In genomic region chr12:45089417-45089816, GRCh38 we compare ENCODE assay signal across 28 cellular contexts. TPM values are rescaled to one million over a fixed set of nuclear protein-coding genes. Genes with fewer than 3 reads are reported as not detected.
"Had no signal": no experiment of that assay in that cellular context is flagged by ENCODE, and none has a peak within 500 bp of the region (broad histone marks: within the 10 kb centered on the region; RNA-seq: fewer than 3 reads in every experiment).

No MANE protein-coding gene starts in this region.

- H3K9me3 ChIP-seq: prostate gland, right lobe of liver had no signal

- H3K4me1 Mint-ChIP-seq: activated naive CD8-positive, alpha-beta T cell treated with anti-CD3 and anti-CD28 coated beads, Interleukin-2, amount 10 ng/mL, durations not matched to agents 7 days and 5 days; immature natural killer cell; stimulated activated memory B cell treated with anti-CD40 and anti-IgM and Interleukin-4, amounts not matched to agents 10 μg/mL and 1 μg/mL and 100 μg/mL, for 72 hours; T-helper 17 cell had no signal

- H3K4me2 ChIP-seq: hepatocyte had no signal

- H3K27me3 ChIP-seq: cardiac muscle cell, hepatocyte, left lung, right lobe of liver, stomach, transverse colon had no signal

- H3K27ac Mint-ChIP-seq: activated CD4-positive, alpha-beta memory T cell treated with anti-CD3 and anti-CD28 coated beads for 36 hours; activated naive CD4-positive, alpha-beta T cell treated with anti-CD3 and anti-CD28 coated beads for 36 hours; activated naive CD8-positive, alpha-beta T cell treated with anti-CD3 and anti-CD28 coated beads, Interleukin-2, amount 10 ng/mL, durations not matched to agents 7 days and 5 days; dendritic cell treated with granulocyte-macrophage colony-stimulating factor and Interleukin-4, amounts not matched to agents 40 ng/mL and 50 ng/mL, for 4 days; immature natural killer cell; stimulated activated memory B cell treated with anti-CD40 and anti-IgM and Interleukin-4, amounts not matched to agents 10 μg/mL and 1 μg/mL and 100 μg/mL, for 72 hours; T-helper 17 cell had no signal

- H3K4me3 ChIP-seq: cardiac muscle cell, hepatocyte, left lung, mucosa of descending colon, prostate gland, right lobe of liver, stomach, transverse colon had no signal

- H2AFZ ChIP-seq: hepatocyte had no signal

- H3K36me3 ChIP-seq: cardiac muscle cell, left lung, prostate gland, right lobe of liver, stomach, transverse colon had no signal

- ATAC-seq: foreskin keratinocyte; left lung; mucosa of descending colon; right lobe of liver; stimulated activated memory B cell treated with anti-CD40 and anti-IgM and Interleukin-4, amounts not matched to agents 10 μg/mL and 1 μg/mL and 100 μg/mL, for 72 hours; T-helper 17 cell had no signal

- H3K79me2 ChIP-seq: hepatocyte had no signal

- H3K27me3 Mint-ChIP-seq: dendritic cell treated with granulocyte-macrophage colony-stimulating factor and Interleukin-4, amounts not matched to agents 40 ng/mL and 50 ng/mL, for 4 days had no signal

- DNase-seq: activated CD4-positive, alpha-beta memory T cell treated with anti-CD3 and anti-CD28 coated beads for 36 hours; activated CD4-positive, alpha-beta T cell treated with anti-CD3 and anti-CD28 coated beads for 4 hours; activated CD4-positive, CD25-positive, alpha-beta regulatory T cell; activated effector memory CD4-positive, alpha-beta T cell treated with Interleukin-2 at 50 U/mL for 16 hours; activated naive CD4-positive, alpha-beta T cell treated with anti-CD3 and anti-CD28 coated beads for 36 hours; activated naive CD8-positive, alpha-beta T cell treated with anti-CD3 and anti-CD28 coated beads, Interleukin-2, amount 10 ng/mL, durations not matched to agents 7 days and 5 days; activated T-cell treated with anti-CD3 and anti-CD28 coated beads, Interleukin-2, amount 50 U/mL, for 48 hours; amygdala; effector CD4-positive, alpha-beta T cell; erythroblast; foreskin keratinocyte; immature natural killer cell; left lung; mesenchymal stem cell; mucosa of descending colon; right lobe of liver; small intestine; stomach; SW 1271; T-helper 17 cell; transverse colon had no signal

- H3K4me3 Mint-ChIP-seq: activated CD4-positive, alpha-beta memory T cell treated with anti-CD3 and anti-CD28 coated beads for 36 hours; activated naive CD4-positive, alpha-beta T cell treated with anti-CD3 and anti-CD28 coated beads for 36 hours; activated naive CD8-positive, alpha-beta T cell treated with anti-CD3 and anti-CD28 coated beads, Interleukin-2, amount 10 ng/mL, durations not matched to agents 7 days and 5 days; dendritic cell treated with granulocyte-macrophage colony-stimulating factor and Interleukin-4, amounts not matched to agents 40 ng/mL and 50 ng/mL, for 4 days; immature natural killer cell; stimulated activated memory B cell treated with anti-CD40 and anti-IgM and Interleukin-4, amounts not matched to agents 10 μg/mL and 1 μg/mL and 100 μg/mL, for 72 hours; T-helper 17 cell had no signal

- H3K4me1 ChIP-seq: foreskin keratinocyte, left lung, prostate gland, right lobe of liver, stomach, transverse colon had no signal

- H3K27ac ChIP-seq: cardiac muscle cell, foreskin keratinocyte, hepatocyte, left lung, prostate gland, right lobe of liver, stomach, transverse colon had no signal

RNA-seq across cellular contexts. Expression of gene DBX2, which starts 38.5 kb away (rescaled TPM):
- total RNA-seq: activated CD4-positive, alpha-beta memory T cell treated with anti-CD3 and anti-CD28 coated beads for 36 hours; activated naive CD4-positive, alpha-beta T cell treated with anti-CD3 and anti-CD28 coated beads for 36 hours; activated naive CD8-positive, alpha-beta T cell treated with anti-CD3 and anti-CD28 coated beads, Interleukin-2, amount 10 ng/mL, durations not matched to agents 7 days and 5 days; cardiac muscle cell; foreskin keratinocyte; hepatocyte; kidney epithelial cell; left lung; mucosa of descending colon; osteocyte; right lobe of liver; stomach; T-helper 17 cell had no signal
